ENCODE assay signal across 20 cellular contexts in the genomic region with DNA sequence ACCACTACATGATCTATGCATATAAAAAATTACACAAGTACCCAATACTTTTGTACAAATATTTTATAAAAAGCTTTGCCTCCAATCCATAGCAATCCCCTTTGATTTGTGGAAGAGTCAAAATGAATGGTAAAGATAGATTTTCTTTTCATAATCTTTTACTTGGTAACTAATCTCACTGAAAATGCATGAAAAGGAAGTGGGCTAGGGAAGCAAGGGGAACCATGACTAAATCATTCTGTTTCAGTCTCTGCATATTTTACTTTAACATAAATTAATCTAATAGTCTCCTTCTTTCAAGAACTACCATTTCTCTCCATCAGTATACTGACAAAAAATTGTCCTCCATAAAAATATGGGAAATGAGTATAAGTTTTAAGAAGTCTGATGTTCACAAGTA.
"Had no signal": no experiment of that assay in that cellular context is flagged by ENCODE, and none has a peak within 500 bp of the region (broad histone marks: within the 10 kb centered on the region; RNA-seq: fewer than 3 reads in every experiment).

No MANE protein-coding gene starts in this region.

- ATAC-seq: left colon, left ventricle myocardium superior, pancreas, right cardiac atrium had no signal

- H3K4me2 ChIP-seq: hepatocyte had no signal

- H3K4me3 ChIP-seq: hepatocyte, lung, pancreas had no signal

- DNase-seq: effector CD4-positive, alpha-beta T cell; endodermal cell; erythroblast; foreskin melanocyte; head of caudate nucleus; left colon; left ventricle myocardium superior; mesenchymal stem cell; midbrain; naive B cell; occipital lobe; pancreas; right cardiac atrium; small intestine; stimulated activated CD4-positive, alpha-beta T cell treated with anti-CD3 and anti-CD28 coated beads, Interleukin-12 subunit alpha, Interleukin-12 subunit beta, amount 100 ng/mL, for 4 hours; stimulated activated naive CD4-positive, alpha-beta T cell; trophoblast cell had no signal

- H3K27ac ChIP-seq: hepatocyte, pancreas had no signal

- H3K9me3 ChIP-seq: pancreas had no signal

- FAIRE-seq: endothelial cell of umbilical vein, pancreas, small intestine had no signal

- H3K4me1 ChIP-seq: pancreas had no signal
